Comparison of ENCODE assay signal across 11 cellular contexts in the genomic region with DNA sequence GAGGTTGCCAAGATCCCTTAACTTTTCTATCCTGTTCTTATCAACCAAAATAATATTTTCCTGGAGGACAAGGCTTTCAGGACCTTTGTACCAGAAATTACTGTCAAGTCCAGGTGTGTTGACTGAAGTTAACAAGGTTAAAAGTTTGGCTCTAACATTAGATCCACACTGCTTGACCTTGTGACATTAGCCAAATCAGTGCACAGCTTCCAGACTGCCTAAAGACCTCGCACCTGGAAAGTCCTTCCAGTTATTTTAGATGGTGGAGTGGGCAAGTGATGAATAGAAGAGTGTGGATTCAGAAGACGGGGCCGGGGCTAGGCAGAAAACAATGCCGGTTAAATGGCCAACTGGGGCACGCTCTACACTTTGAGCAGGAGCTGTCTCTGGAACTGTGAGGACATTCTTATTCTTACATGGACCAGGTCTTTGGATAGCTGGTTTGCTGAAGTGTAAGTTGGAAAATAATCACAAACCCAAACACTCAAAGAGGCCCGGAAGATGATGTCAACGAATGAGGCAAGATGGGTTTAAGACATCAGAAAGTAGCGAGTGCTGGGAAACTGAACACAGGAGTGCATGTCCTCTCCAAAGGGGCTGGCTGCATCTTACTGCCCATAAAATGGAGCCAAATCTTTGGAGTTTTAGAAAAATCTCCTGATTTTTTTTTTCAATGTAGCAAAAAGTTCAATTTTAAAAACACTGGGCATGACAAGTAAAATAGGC. TPM values are rescaled to one million over a fixed set of nuclear protein-coding genes. Genes with fewer than 3 reads are reported as not detected.
DNase-seq lines count a peak whose midpoint lies in the region; ATAC-seq, FAIRE-seq and TF ChIP-seq lines count a peak whose summit lies in the region.
"Had no signal": no experiment of that assay in that cellular context is flagged by ENCODE, and none has a peak within 500 bp of the region (broad histone marks: within the 10 kb centered on the region; RNA-seq: fewer than 3 reads in every experiment).

No MANE protein-coding gene starts in this region.

- DNase-seq in Right ventricle myocardium inferior (ENCODE audit: missing footprints) (no peak), cardiac septum (ENCODE audit: low spot score) (no peak), endothelial cell of umbilical vein (ENCODE audit: low read depth, low spot score) (no peak), osteoblast (ENCODE audit: insufficient read length, low spot score, missing footprints) (no peak), SK-N-DZ (ENCODE audit: low spot score) (no peak)
- DNase-seq in activated CD4-positive, CD25-positive, alpha-beta regulatory T cell (lab: John Stamatoyannopoulos, UW) = no peak
- no peak for DNase-seq in stimulated activated CD4-positive, alpha-beta T cell treated with anti-CD3 and anti-CD28 coated beads, Interleukin-2, amount 100 ng/mL, for 24 hours
- DNase-seq in stimulated activated naive CD4-positive, alpha-beta T cell (lab: John Stamatoyannopoulos, UW) = no peak
- DNase-seq: naive B cell; NCI-H2171 treated with DMSO at 0.1 percent for 48 hours; stimulated activated naive CD8-positive, alpha-beta T cell treated with anti-CD3 and anti-CD28 coated beads, Interleukin-15, amount 100 ng/mL, for 72 hours had no signal

- H3K4me1 ChIP-seq in endothelial cell of umbilical vein (ENCODE audit: control insufficient read depth, extremely low read depth, insufficient read depth, low read length) = peaks cover 32% of the 10 kb centered on the region
- H3K4me1 ChIP-seq in osteoblast (ENCODE audit: insufficient read depth, low read length) = peaks cover 55% of the 10 kb centered on the region

- H3K4me3 ChIP-seq in endothelial cell of umbilical vein (replicated peaks in 1 of 3; ENCODE audit: insufficient read depth in 1 of 3, low read depth in 1 of 3, low read length in 3 of 3) (no peak overlapping the region), osteoblast (ENCODE audit: insufficient read depth, low read length) (peak overlapping the region; percentile 60)

- TSS peak; percentile 75 for BruUV-seq in endothelial cell of umbilical vein (replicated peaks; lab: Mats Ljungman, UMichigan)

- peak overlapping the region; percentile 18 for H3K9ac ChIP-seq in endothelial cell of umbilical vein (replicated peaks; ENCODE audit: extremely low read depth, insufficient read depth, low read length)

- TF ChIP-seq CTCF in endothelial cell of umbilical vein (IDR thresholded peaks at IDR 0.05; ENCODE audit: extremely low read depth in 1 of 2, insufficient read depth in 1 of 2, low read depth in 1 of 2, low read length in 2 of 2) (no peak), osteoblast (IDR thresholded peaks at IDR 0.05; ENCODE audit: extremely low read depth, low read depth, low read length) (no peak)

- peaks cover 12 to 24% of the 10 kb centered on the region in 2 experiments for H3K36me3 ChIP-seq in endothelial cell of umbilical vein (ENCODE audit: control insufficient read depth in 2 of 2, extremely low read depth in 1 of 2, insufficient read depth in 2 of 2, low read length in 2 of 2)
- H3K36me3 ChIP-seq in osteoblast (ENCODE audit: insufficient read depth, low read length) = peaks cover 27% of the 10 kb centered on the region

- H2AFZ ChIP-seq in endothelial cell of umbilical vein (ENCODE audit: low read depth, low read length) = peak overlapping the region; percentile 5
- peak overlapping the region; percentile 79 for H2AFZ ChIP-seq in osteoblast (ENCODE audit: low read length)

- peak overlapping the region; percentile 78 for H3K4me2 ChIP-seq in endothelial cell of umbilical vein (ENCODE audit: insufficient read depth, low read length)
- H3K4me2 ChIP-seq in osteoblast (ENCODE audit: insufficient read depth, low read length) = peak overlapping the region; percentile 87

- dilution Hi-C loops in endothelial cell of umbilical vein (cut with MboI; ENCODE audit: extremely low pct_ligation_motif_present, low sequenced_read_pairs) = no loop called here

- no peaks in the 10 kb centered on the region for H4K20me1 ChIP-seq in endothelial cell of umbilical vein (replicated peaks; ENCODE audit: control insufficient read depth, extremely low read depth, insufficient read depth, low read length)
- no peaks in the 10 kb centered on the region for H4K20me1 ChIP-seq in osteoblast (ENCODE audit: insufficient read depth, low read length)

- H3K27me3 ChIP-seq in endothelial cell of umbilical vein (ENCODE audit: control insufficient read depth in 2 of 2, insufficient read depth in 2 of 2, low read length in 2 of 2) = no peaks in the 10 kb centered on the region
- no peaks in the 10 kb centered on the region for H3K27me3 ChIP-seq in osteoblast (ENCODE audit: insufficient read depth, low read length)

- CTCF ChIA-PET in endothelial cell of umbilical vein (lab: Charles Lee) = interaction anchor here (0.7 to 6.1 kb wide), 33 partner anchors 10 to 245 kb away, joined by 3 to 140 read pairs (median 6); a partner anchor contains a TSS

- H3K9me1 ChIP-seq in endothelial cell of umbilical vein (replicated peaks; ENCODE audit: control insufficient read depth, extremely low read depth, insufficient read depth, low read length) = no peaks in the 10 kb centered on the region

- H3K27ac ChIP-seq in endothelial cell of umbilical vein (ENCODE audit: insufficient read depth, low read depth, low read length) (peak overlapping the region; percentile 71), osteoblast (ENCODE audit: low read depth, low read length) (peak overlapping the region; percentile 93)

- H3K79me2 ChIP-seq in endothelial cell of umbilical vein (ENCODE audit: control insufficient read depth, insufficient read depth, low read length) (no peaks in the 10 kb centered on the region), osteoblast (ENCODE audit: insufficient read depth, low read length) (no peaks in the 10 kb centered on the region)

- no peak for TF ChIP-seq POLR2A in endothelial cell of umbilical vein (IDR thresholded peaks at IDR 0.05; ENCODE audit: low read depth, low read length)

- POLR2A ChIA-PET in endothelial cell of umbilical vein (lab: Charles Lee) = interaction anchor here (1.1 kb wide), 1 partner anchor 86 kb away, joined by 3 read pairs; no protein-coding TSS in a partner anchor

- no peaks in the 10 kb centered on the region for H3K9me3 ChIP-seq in endothelial cell of umbilical vein (replicated peaks; ENCODE audit: control insufficient read depth, insufficient read depth, low read length)
- H3K9me3 ChIP-seq in osteoblast (ENCODE audit: low read depth, low read length) = no peaks in the 10 kb centered on the region

- ATAC-seq in Right ventricle myocardium inferior = peak; percentile 40
- ATAC-seq: stimulated activated naive CD8-positive, alpha-beta T cell treated with anti-CD3 and anti-CD28 coated beads, Interleukin-15, amount 100 ng/mL, for 72 hours had no signal

- peak; percentile 12 for FAIRE-seq in endothelial cell of umbilical vein (lab: Jason Lieb, UNC)

- intact Hi-C loops in Right ventricle myocardium inferior (cut with DNase I) (loop anchor here (5.0 kb wide), 2 partner anchors 157 to 172 kb away; no protein-coding TSS in a partner anchor), cardiac septum (cut with DNase I) (loop anchor here (5.0 kb wide), 2 partner anchors 58 to 172 kb away; a partner anchor contains a TSS), endothelial cell of umbilical vein (cut with micrococcal nuclease) (loop anchor here (1.0 to 5.0 kb wide), 3 partner anchors 107 to 452 kb away; a partner anchor contains a TSS)

TF ChIP-seq in endothelial cell of umbilical vein, 7 proteins besides CTCF, POLR2A, EP300 and RAD21:
- TF ChIP-seq EZH2 (IDR thresholded peaks at IDR 0.05; ENCODE audit: borderline replicate concordance, low read depth, low read length, severe bottlenecking) = no peak

RNA-seq across cellular contexts. Expression of a gene that starts 56.3 kb away (rescaled TPM):
- total RNA-seq in Right ventricle myocardium inferior (22.2 TPM), cardiac septum (59.2 TPM), endothelial cell of umbilical vein (68.2 and 76.3 TPM in 2 replicates), osteoblast (40.2 and 42.4 TPM in 2 replicates)
- 6.5 and 7.1 TPM in 2 replicates for polyA plus RNA-seq in endothelial cell of umbilical vein
- 11.8 and 14.1 TPM in 2 replicates for polyA plus RNA-seq in endothelial cell of umbilical vein (2011; cell fraction: cytosol; rRNA removed)
- 28.9 and 40.7 TPM in 2 replicates for polyA plus RNA-seq in endothelial cell of umbilical vein (2011; cell fraction: nucleus; rRNA removed)
- 24.6 and 38.0 TPM in 2 replicates for polyA plus RNA-seq in endothelial cell of umbilical vein (2012)
- 67.2 and 81.4 TPM in 2 replicates for polyA minus RNA-seq in endothelial cell of umbilical vein
- polyA minus RNA-seq in endothelial cell of umbilical vein (2011; cell fraction: cytosol; rRNA and poly(A)+ RNA removed) = 7.7 TPM
- 57.7 and 69.8 TPM in 2 replicates for polyA minus RNA-seq in endothelial cell of umbilical vein (2011; cell fraction: nucleus; rRNA and poly(A)+ RNA removed)
- 11.7 and 22.0 TPM in 2 replicates for polyA plus RNA-seq in SK-N-DZ (2014; cell fraction: cytosol; rRNA removed)
- 17.3 and 21.4 TPM in 2 replicates for polyA plus RNA-seq in SK-N-DZ (2014; cell fraction: nucleus; rRNA removed)
